11 cellular contexts compared by ENCODE assay signal in the genomic region with DNA sequence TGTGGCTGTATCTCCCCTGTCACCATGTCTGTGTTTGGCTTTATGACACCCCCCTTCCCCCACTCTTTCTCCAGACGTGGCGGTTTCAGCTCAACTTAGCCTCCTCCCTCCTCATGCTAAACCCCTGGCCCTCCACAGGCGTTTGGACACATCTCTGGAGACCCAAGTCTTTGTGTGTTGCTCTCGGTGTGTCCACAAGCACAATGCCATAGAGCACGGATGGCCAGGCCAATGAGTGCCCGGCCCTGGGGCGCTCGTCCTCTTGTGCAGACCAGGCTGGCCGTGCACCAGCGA. TPM values are rescaled to one million over a fixed set of nuclear protein-coding genes. Genes with fewer than 3 reads are reported as not detected.
DNase-seq lines count a peak whose midpoint lies in the region; ATAC-seq, FAIRE-seq and TF ChIP-seq lines count a peak whose summit lies in the region.
"Had no signal": no experiment of that assay in that cellular context is flagged by ENCODE, and none has a peak within 500 bp of the region (broad histone marks: within the 10 kb centered on the region; RNA-seq: fewer than 3 reads in every experiment).

No MANE protein-coding gene starts in this region.

- peaks cover 33 to 42% of the 10 kb centered on the region in 2 donors for H3K27me3 Mint-ChIP-seq in CD8-positive, alpha-beta memory T cell

- intact Hi-C loops in pancreas (cut with DNase I) = no loop called here

- H3K4me1 ChIP-seq in CD8-positive, alpha-beta memory T cell (ENCODE audit: insufficient read depth, low read length) = no peaks in the 10 kb centered on the region
- H3K4me1 ChIP-seq in SK-N-SH (ENCODE audit: control insufficient read depth in 1 of 2, insufficient read depth in 2 of 2, low read depth in 1 of 2, low read length in 1 of 2) (peaks cover 0 to 16% of the 10 kb centered on the region in 2 experiments; a peak in 2 of 4 replicates), pancreas (peaks cover 0 to 13% (median 3%) of the 10 kb centered on the region in 3 donors)

- no peaks in the 10 kb centered on the region for H4K20me1 ChIP-seq in SK-N-SH (ENCODE audit: insufficient read depth)

- no peak for TF ChIP-seq RAD21 in SK-N-SH (IDR thresholded peaks at IDR 0.05; ENCODE audit: low read length)

- H3K79me2 ChIP-seq in SK-N-SH (ENCODE audit: insufficient read depth) = no peaks in the 10 kb centered on the region

- H2AFZ ChIP-seq in SK-N-SH (ENCODE audit: low read depth) = no peak overlapping the region

- H3F3A ChIP-seq in SK-N-SH (replicated peaks; ENCODE audit: insufficient read depth) = no peaks in the 10 kb centered on the region

- no peak overlapping the region for H3K4me3 ChIP-seq in CD8-positive, alpha-beta memory T cell (ENCODE audit: low read length)
- peak overlapping the region in 1 of 2 experiments; percentile 23; a peak in 2 of 4 replicates for H3K4me3 ChIP-seq in SK-N-SH (ENCODE audit: low read depth in 2 of 2, low read length in 1 of 2)
- peak overlapping the region; percentile 59 for H3K4me3 ChIP-seq in fibroblast of villous mesenchyme (ENCODE audit: low read depth, low read length)
- peak overlapping the region; percentile 26 to 59 (median 34) for H3K4me3 ChIP-seq in pancreas

- H3K4me1 Mint-ChIP-seq in CD8-positive, alpha-beta memory T cell = peaks cover 0 to 6% (median 0%) of the 10 kb centered on the region in 3 donors
- H3K4me1 Mint-ChIP-seq: immature natural killer cell had no signal

- no peaks in the 10 kb centered on the region for H3K36me3 Mint-ChIP-seq in CD8-positive, alpha-beta memory T cell
- H3K36me3 Mint-ChIP-seq: activated naive CD8-positive, alpha-beta T cell treated with anti-CD3 and anti-CD28 coated beads, Interleukin-2, amount 10 ng/mL, durations not matched to agents 7 days and 5 days; immature natural killer cell had no signal

- WGBS in SK-N-SH (ENCODE audit: low lambda C conversion rate) = 31% methylated on average over 3 of the region's 10 CpGs
- 37% methylated on average over 10 of the region's 10 CpGs for WGBS in pancreas, 2 donors

- H3K9me2 ChIP-seq in SK-N-SH = no peaks in the 10 kb centered on the region

- no peak for DNase-seq in CD8-positive, alpha-beta memory T cell
- DNase-seq in SK-N-SH (peak; percentile 50), fibroblast of villous mesenchyme (ENCODE audit: low read depth) (no peak), pancreas (no peak), glomerular visceral epithelial cell (ENCODE audit: extremely low spot score) (no peak), NCI-H524 treated with DMSO at 0.1 percent for 48 hours (lab: John Stamatoyannopoulos, UW) (no peak), dermis blood vessel endothelial cell (no peak)
- DNase-seq: activated naive CD8-positive, alpha-beta T cell treated with anti-CD3 and anti-CD28 coated beads, Interleukin-2, amount 10 ng/mL, durations not matched to agents 7 days and 5 days; immature natural killer cell; NCI-H1436 had no signal

- H3K4me2 ChIP-seq in SK-N-SH = no peak overlapping the region

- FAIRE-seq in pancreas (lab: Jason Lieb, UNC) = no peak

- no peak overlapping the region for H3K27ac Mint-ChIP-seq in CD8-positive, alpha-beta memory T cell
- H3K27ac Mint-ChIP-seq: activated naive CD8-positive, alpha-beta T cell treated with anti-CD3 and anti-CD28 coated beads, Interleukin-2, amount 10 ng/mL, durations not matched to agents 7 days and 5 days; immature natural killer cell had no signal

- TF ChIP-seq EP300 in SK-N-SH (IDR thresholded peaks at IDR 0.05; ENCODE audit: borderline replicate concordance in 1 of 2, low read depth in 1 of 2, low read length in 1 of 2) = no peak

- POLR2A ChIA-PET in CD8-positive, alpha-beta memory T cell (lab: Charles Lee) = no interaction called here
- POLR2A ChIA-PET in SK-N-SH (lab: Yijun Ruan, JAX) = interaction anchor here (1.1 kb wide), 1 partner anchor 10 kb away, joined by 3 read pairs; no protein-coding TSS in a partner anchor

- H3K9ac ChIP-seq in SK-N-SH = no peak overlapping the region

- no peak overlapping the region for H3K4me3 Mint-ChIP-seq in CD8-positive, alpha-beta memory T cell
- H3K4me3 Mint-ChIP-seq: activated naive CD8-positive, alpha-beta T cell treated with anti-CD3 and anti-CD28 coated beads, Interleukin-2, amount 10 ng/mL, durations not matched to agents 7 days and 5 days; immature natural killer cell had no signal

- H3K9me3 ChIP-seq in CD8-positive, alpha-beta memory T cell (ENCODE audit: low read length) = no peaks in the 10 kb centered on the region
- H3K9me3 ChIP-seq in SK-N-SH = no peaks in the 10 kb centered on the region
- no peaks in the 10 kb centered on the region for H3K9me3 ChIP-seq in pancreas

- no peaks in the 10 kb centered on the region for H3K9me3 Mint-ChIP-seq in CD8-positive, alpha-beta memory T cell
- H3K9me3 Mint-ChIP-seq: activated naive CD8-positive, alpha-beta T cell treated with anti-CD3 and anti-CD28 coated beads, Interleukin-2, amount 10 ng/mL, durations not matched to agents 7 days and 5 days had no signal

- H3K36me3 ChIP-seq in CD8-positive, alpha-beta memory T cell (ENCODE audit: insufficient read depth, low read length) = no peaks in the 10 kb centered on the region
- H3K36me3 ChIP-seq in SK-N-SH (replicated peaks in 1 of 2; ENCODE audit: control insufficient read depth in 1 of 2, insufficient read depth in 2 of 2, low read length in 1 of 2) (no peaks in the 10 kb centered on the region), pancreas (no peaks in the 10 kb centered on the region)

- TF ChIP-seq CTCF in SK-N-SH (IDR thresholded peaks at IDR 0.05) (no peak), fibroblast of villous mesenchyme (IDR thresholded peaks at IDR 0.05; ENCODE audit: insufficient read depth, low read depth, low read length) (no peak), pancreas (IDR thresholded peaks at IDR 0.05) (no peak)

- CTCF ChIA-PET in CD8-positive, alpha-beta memory T cell (lab: Charles Lee) = no interaction called here
- CTCF ChIA-PET in SK-N-SH (lab: Yijun Ruan, JAX) = interaction anchor here (1.4 to 5.7 kb wide), 8 partner anchors 10 to 357 kb away, joined by 5 to 41 read pairs (median 6); a partner anchor contains a TSS

- H3K27ac ChIP-seq in CD8-positive, alpha-beta memory T cell (ENCODE audit: low read depth, low read length) = peak overlapping the region; percentile 57
- H3K27ac ChIP-seq in SK-N-SH (ENCODE audit: low read depth in 2 of 2, low read length in 1 of 2) = no peak overlapping the region
- H3K27ac ChIP-seq in pancreas = peak overlapping the region in 3 of 4 donors; percentile 5 to 44 (median 31)

- ATAC-seq in pancreas = peak; percentile 3 to 42 (median 32)
- no peak for ATAC-seq in HG02970 (IDR thresholded peaks at IDR 0.05; ENCODE audit: low FRiP score, unreplicated experiment)

- H3K27me3 ChIP-seq in CD8-positive, alpha-beta memory T cell (ENCODE audit: insufficient read depth, low read length, poor library complexity, severe bottlenecking) = no peaks in the 10 kb centered on the region
- H3K27me3 ChIP-seq in SK-N-SH (ENCODE audit: insufficient read depth) (peaks cover 9% of the 10 kb centered on the region), pancreas (no peaks in the 10 kb centered on the region)

TF ChIP-seq in SK-N-SH, 30 proteins besides CTCF, POLR2A, EP300 and RAD21 (continues in another document):
- TF ChIP-seq MEF2A (IDR thresholded peaks at IDR 0.05; ENCODE audit: borderline replicate concordance, low read depth) = no peak
- TF ChIP-seq, protein P1, sequence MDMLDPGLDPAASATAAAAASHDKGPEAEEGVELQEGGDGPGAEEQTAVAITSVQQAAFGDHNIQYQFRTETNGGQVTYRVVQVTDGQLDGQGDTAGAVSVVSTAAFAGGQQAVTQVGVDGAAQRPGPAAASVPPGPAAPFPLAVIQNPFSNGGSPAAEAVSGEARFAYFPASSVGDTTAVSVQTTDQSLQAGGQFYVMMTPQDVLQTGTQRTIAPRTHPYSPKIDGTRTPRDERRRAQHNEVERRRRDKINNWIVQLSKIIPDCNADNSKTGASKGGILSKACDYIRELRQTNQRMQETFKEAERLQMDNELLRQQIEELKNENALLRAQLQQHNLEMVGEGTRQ (IDR thresholded peaks at IDR 0.05; ENCODE audit: borderline replicate concordance, low read depth, low read length) = no peak

RNA-seq across cellular contexts. Expression of a gene that starts 0.5 kb away (rescaled TPM):
- 1 to 10 TPM in 1 of 2 experiments, under 1 TPM in 1; 0.47 to 1.0 TPM for total RNA-seq in CD8-positive, alpha-beta memory T cell
- not detected for polyA plus RNA-seq in CD8-positive, alpha-beta memory T cell
- polyA plus RNA-seq in SK-N-SH (2012; rRNA removed) (1.1 and 1.6 TPM in 2 replicates), pancreas (10 to 100 TPM; 31.4 to 42.8 TPM)
- 0.95 and 1.4 TPM in 2 replicates for polyA plus RNA-seq in SK-N-SH (2012; cell fraction: cytosol; rRNA removed)
- polyA plus RNA-seq in SK-N-SH (2012; cell fraction: nucleus; rRNA removed) = 0.85 and 2.1 TPM in 2 replicates
- total RNA-seq in fibroblast of villous mesenchyme (1.3 and 8.7 TPM in 2 replicates), pancreas (10 to 100 TPM in 1 of 6 donors, 1 to 10 TPM in 5; 6.9 to 15.2 (median 8.1) TPM), dermis blood vessel endothelial cell (4.1 TPM in 2 replicates)
- total RNA-seq: activated naive CD8-positive, alpha-beta T cell treated with anti-CD3 and anti-CD28 coated beads, Interleukin-2, amount 10 ng/mL, durations not matched to agents 7 days and 5 days had no signal

RNA-seq across cellular contexts. Expression of a gene that starts 8.7 kb away (rescaled TPM):
- 10 to 100 TPM; 27.9 to 29.4 TPM for total RNA-seq in CD8-positive, alpha-beta memory T cell
- 49.5 TPM for polyA plus RNA-seq in CD8-positive, alpha-beta memory T cell
- polyA plus RNA-seq in SK-N-SH (2012; rRNA removed) = 1.0 TPM in 2 replicates
- polyA plus RNA-seq in SK-N-SH (2012; cell fraction: cytosol; rRNA removed) = 1.1 and 2.2 TPM in 2 replicates
- polyA plus RNA-seq in SK-N-SH (2012; cell fraction: nucleus; rRNA removed) = 0.87 and 1.3 TPM in 2 replicates
- 3.5 and 5.5 TPM in 2 replicates for total RNA-seq in fibroblast of villous mesenchyme
- total RNA-seq in pancreas = 100 to 1,000 TPM; 121 to 239 (median 152) TPM
- 100 to 1,000 TPM; 178 to 337 TPM for polyA plus RNA-seq in pancreas
- total RNA-seq in dermis blood vessel endothelial cell = 25.9 and 34.5 TPM in 2 replicates

RNA-seq across cellular contexts. Expression of a gene that starts 31.7 kb away (rescaled TPM):
- total RNA-seq in CD8-positive, alpha-beta memory T cell = 1 to 10 TPM in 1 of 2 experiments, under 1 TPM in 1; 0.78 to 1.1 TPM
- polyA plus RNA-seq in CD8-positive, alpha-beta memory T cell = not detected
- polyA plus RNA-seq in SK-N-SH (2012; rRNA removed) (4.3 and 4.8 TPM in 2 replicates), pancreas (under 1 TPM; 0.19 to 0.26 TPM)
- polyA plus RNA-seq in SK-N-SH (2012; cell fraction: cytosol; rRNA removed) = 3.0 and 3.9 TPM in 2 replicates
- 12.6 and 17.8 TPM in 2 replicates for polyA plus RNA-seq in SK-N-SH (2012; cell fraction: nucleus; rRNA removed)
- total RNA-seq in fibroblast of villous mesenchyme (1.7 and 3.5 TPM in 2 replicates), pancreas (under 1 TPM in 1 of 6 donors, not detected in 5; 0.37 TPM), dermis blood vessel endothelial cell (0.34 and 0.47 TPM in 2 replicates)
- polyA plus RNA-seq: immature natural killer cell had no signal

RNA-seq across cellular contexts. Expression of a gene that starts 48.3 kb away (rescaled TPM):
- total RNA-seq in CD8-positive, alpha-beta memory T cell = not detected
- 0.90 TPM for polyA plus RNA-seq in CD8-positive, alpha-beta memory T cell
- polyA plus RNA-seq in SK-N-SH (2012; rRNA removed) (not detected in 2 replicates), pancreas (10 to 100 TPM; 13.1 to 19.4 TPM)
- polyA plus RNA-seq in SK-N-SH (2012; cell fraction: cytosol; rRNA removed) = 0.13 TPM in 1 of 2 replicates, not detected in the other
- not detected in 2 replicates for polyA plus RNA-seq in SK-N-SH (2012; cell fraction: nucleus; rRNA removed)
- total RNA-seq in fibroblast of villous mesenchyme (1.3 and 3.2 TPM in 2 replicates), pancreas (1 to 10 TPM in 5 of 6 donors, under 1 TPM in 1; 0.59 to 6.7 (median 3.0) TPM), dermis blood vessel endothelial cell (14.8 TPM in 1 of 2 replicates, not detected in the other)
- total RNA-seq: activated naive CD8-positive, alpha-beta T cell treated with anti-CD3 and anti-CD28 coated beads, Interleukin-2, amount 10 ng/mL, durations not matched to agents 7 days and 5 days had no signal

Comparison
In these comparisons a context has a peak if more than half of its experiments do, and no peak if none do; other contexts are left out.
1. H3K27ac ChIP-seq: peak in CD8-positive, alpha-beta memory T cell (single experiment) and pancreas (3 of 4); none in SK-N-SH (0 of 2).